1 cellular context compared by ENCODE assay signal in genomic region chr5:143644751-143645150, GRCh38.
TF ChIP-seq lines count a peak whose summit lies in the region.

No MANE protein-coding gene starts in this region.

TF ChIP-seq in IMR-90, 13 proteins besides CTCF, POLR2A, EP300 and RAD21 (continued from another document):
- TF ChIP-seq CEBPB (IDR thresholded peaks at IDR 0.05; ENCODE audit: low read depth, low read length) = no peak
- TF ChIP-seq FOS (IDR thresholded peaks at IDR 0.05; ENCODE audit: low read depth, low read length) = no peak
- TF ChIP-seq MXI1 (IDR thresholded peaks at IDR 0.05; ENCODE audit: borderline replicate concordance, low read depth, low read length) = no peak
- no peak for TF ChIP-seq ELK1 (IDR thresholded peaks at IDR 0.05; ENCODE audit: borderline replicate concordance, low read depth, low read length)
